1 cellular context compared by ENCODE assay signal in the genomic region with DNA sequence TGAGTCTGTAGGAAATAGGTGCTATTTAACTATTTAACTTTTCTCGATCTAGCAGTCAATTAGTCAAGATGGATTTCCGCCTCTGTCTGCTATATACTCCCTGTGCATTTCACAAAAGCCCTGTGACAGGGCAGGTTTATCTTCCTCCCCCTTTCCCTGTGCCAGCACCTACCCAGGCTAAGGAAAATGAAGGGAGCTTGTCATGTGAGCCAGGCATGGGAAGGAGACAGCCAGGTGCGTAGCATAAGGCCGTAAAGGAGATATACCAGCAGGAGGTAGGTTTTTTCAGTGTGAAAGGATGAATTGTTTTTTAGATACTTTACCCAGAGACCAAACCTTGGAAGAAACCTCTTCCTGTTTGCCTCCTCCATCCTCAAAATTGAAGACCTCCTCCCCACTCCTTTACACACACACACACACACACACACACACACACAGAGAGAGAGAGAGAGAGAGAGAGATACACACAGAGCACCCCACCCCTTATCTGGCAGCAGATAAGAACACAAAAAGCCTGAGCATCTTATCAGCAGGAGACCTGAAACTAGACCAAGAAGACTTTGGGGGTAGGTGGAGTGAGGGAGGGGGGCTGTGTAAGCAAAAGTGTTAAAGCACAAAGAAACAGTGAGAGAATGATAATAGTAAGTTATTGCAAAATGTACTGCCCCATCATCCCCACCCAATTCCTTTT.
TF ChIP-seq lines count a peak whose summit lies in the region.

No MANE protein-coding gene starts in this region.

TF ChIP-seq in HEK293, 187 proteins besides CTCF, POLR2A, EP300 and RAD21 (continued from another document):
- peak; percentile 82 for TF ChIP-seq PRDM10 (tag by site-specific recombination; IDR thresholded peaks at IDR 0.05)
- peak; percentile 60 for TF ChIP-seq ZBTB48 (tag by site-specific recombination; IDR thresholded peaks at IDR 0.05)
- peak; percentile 96 for TF ChIP-seq ZNF398 (tag by site-specific recombination; IDR thresholded peaks at IDR 0.05)
- TF ChIP-seq KLF1 (tag by site-specific recombination; IDR thresholded peaks at IDR 0.05) = peak; percentile 72
- TF ChIP-seq, protein P1, sequence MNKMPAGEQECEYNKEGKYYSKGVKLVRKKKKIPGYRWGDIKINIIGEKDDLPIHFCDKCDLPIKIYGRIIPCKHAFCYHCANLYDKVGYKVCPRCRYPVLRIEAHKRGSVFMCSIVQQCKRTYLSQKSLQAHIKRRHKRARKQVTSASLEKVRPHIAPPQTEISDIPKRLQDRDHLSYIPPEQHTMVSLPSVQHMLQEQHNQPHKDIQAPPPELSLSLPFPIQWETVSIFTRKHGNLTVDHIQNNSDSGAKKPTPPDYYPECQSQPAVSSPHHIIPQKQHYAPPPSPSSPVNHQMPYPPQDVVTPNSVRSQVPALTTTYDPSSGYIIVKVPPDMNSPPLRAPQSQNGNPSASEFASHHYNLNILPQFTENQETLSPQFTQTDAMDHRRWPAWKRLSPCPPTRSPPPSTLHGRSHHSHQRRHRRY (tag by site-specific recombination; IDR thresholded peaks at IDR 0.05) = peak; percentile 33; the same call in 1 of the 2 replicates
- peak; percentile 37; the same call in 1 of the 2 replicates for TF ChIP-seq GLI4 (tag by site-specific recombination; IDR thresholded peaks at IDR 0.05)
- TF ChIP-seq, protein P2, sequence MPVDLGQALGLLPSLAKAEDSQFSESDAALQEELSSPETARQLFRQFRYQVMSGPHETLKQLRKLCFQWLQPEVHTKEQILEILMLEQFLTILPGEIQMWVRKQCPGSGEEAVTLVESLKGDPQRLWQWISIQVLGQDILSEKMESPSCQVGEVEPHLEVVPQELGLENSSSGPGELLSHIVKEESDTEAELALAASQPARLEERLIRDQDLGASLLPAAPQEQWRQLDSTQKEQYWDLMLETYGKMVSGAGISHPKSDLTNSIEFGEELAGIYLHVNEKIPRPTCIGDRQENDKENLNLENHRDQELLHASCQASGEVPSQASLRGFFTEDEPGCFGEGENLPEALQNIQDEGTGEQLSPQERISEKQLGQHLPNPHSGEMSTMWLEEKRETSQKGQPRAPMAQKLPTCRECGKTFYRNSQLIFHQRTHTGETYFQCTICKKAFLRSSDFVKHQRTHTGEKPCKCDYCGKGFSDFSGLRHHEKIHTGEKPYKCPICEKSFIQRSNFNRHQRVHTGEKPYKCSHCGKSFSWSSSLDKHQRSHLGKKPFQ (tag by site-specific recombination; IDR thresholded peaks at IDR 0.05) = peak; percentile 59; the same call in 1 of the 2 replicates
- TF ChIP-seq ZSCAN18 (tag by site-specific recombination; IDR thresholded peaks at IDR 0.05) = 0 out of 2 replicates have a peak, but pooled peaks have one; percentile 63
- TF ChIP-seq ELK4 (IDR thresholded peaks at IDR 0.05; ENCODE audit: borderline replicate concordance, low read depth, low read length) = no peak
- peak; percentile 26; the same call in 1 of the 2 replicates for TF ChIP-seq PRDM1 (tag by site-specific recombination; IDR thresholded peaks at IDR 0.05)
- peak; percentile 93 for TF ChIP-seq ZIC2 (tag by site-specific recombination; IDR thresholded peaks at IDR 0.05)
- TF ChIP-seq, protein P3, sequence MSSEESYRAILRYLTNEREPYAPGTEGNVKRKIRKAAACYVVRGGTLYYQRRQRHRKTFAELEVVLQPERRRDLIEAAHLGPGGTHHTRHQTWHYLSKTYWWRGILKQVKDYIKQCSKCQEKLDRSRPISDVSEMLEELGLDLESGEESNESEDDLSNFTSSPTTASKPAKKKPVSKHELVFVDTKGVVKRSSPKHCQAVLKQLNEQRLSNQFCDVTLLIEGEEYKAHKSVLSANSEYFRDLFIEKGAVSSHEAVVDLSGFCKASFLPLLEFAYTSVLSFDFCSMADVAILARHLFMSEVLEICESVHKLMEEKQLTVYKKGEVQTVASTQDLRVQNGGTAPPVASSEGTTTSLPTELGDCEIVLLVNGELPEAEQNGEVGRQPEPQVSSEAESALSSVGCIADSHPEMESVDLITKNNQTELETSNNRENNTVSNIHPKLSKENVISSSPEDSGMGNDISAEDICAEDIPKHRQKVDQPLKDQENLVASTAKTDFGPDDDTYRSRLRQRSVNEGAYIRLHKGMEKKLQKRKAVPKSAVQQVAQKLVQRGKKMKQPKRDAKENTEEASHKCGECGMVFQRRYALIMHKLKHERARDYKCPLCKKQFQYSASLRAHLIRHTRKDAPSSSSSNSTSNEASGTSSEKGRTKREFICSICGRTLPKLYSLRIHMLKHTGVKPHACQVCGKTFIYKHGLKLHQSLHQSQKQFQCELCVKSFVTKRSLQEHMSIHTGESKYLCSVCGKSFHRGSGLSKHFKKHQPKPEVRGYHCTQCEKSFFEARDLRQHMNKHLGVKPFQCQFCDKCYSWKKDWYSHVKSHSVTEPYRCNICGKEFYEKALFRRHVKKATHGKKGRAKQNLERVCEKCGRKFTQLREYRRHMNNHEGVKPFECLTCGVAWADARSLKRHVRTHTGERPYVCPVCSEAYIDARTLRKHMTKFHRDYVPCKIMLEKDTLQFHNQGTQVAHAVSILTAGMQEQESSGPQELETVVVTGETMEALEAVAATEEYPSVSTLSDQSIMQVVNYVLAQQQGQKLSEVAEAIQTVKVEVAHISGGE (tag by site-specific recombination; conservative IDR thresholded peaks at IDR 0.05; ENCODE audit: low read depth) = 0 out of 2 replicates have a peak, but pooled peaks have one; percentile 13
- peak; percentile 72; the same call in 1 of the 2 replicates for TF ChIP-seq ZNF501 (tag by site-specific recombination; IDR thresholded peaks at IDR 0.05)
- TF ChIP-seq ZNF335 (tag by site-specific recombination; conservative IDR thresholded peaks at IDR 0.05) = peak; percentile 52
- TF ChIP-seq ZNF155 (tag by site-specific recombination; IDR thresholded peaks at IDR 0.05) = 0 out of 2 replicates have a peak, but pooled peaks have one; percentile 78
- no peak for TF ChIP-seq ZNF280D (tag by site-specific recombination; IDR thresholded peaks at IDR 0.05)
- TF ChIP-seq EGR2 (tag by site-specific recombination; IDR thresholded peaks at IDR 0.05; ENCODE audit: low read depth) = peak; percentile 79; the same call in 1 of the 2 replicates
- TF ChIP-seq ZNF580 (tag by site-specific recombination; IDR thresholded peaks at IDR 0.05) = peak; percentile 57; the same call in 1 of the 2 replicates
- TF ChIP-seq ZNF544 (tag by site-specific recombination; IDR thresholded peaks at IDR 0.05) = 0 out of 2 replicates have a peak, but pooled peaks have one; percentile 49
- TF ChIP-seq IKZF3 (tag by site-specific recombination; IDR thresholded peaks at IDR 0.05) = peak; percentile 23; the same call in 1 of the 2 replicates
- TF ChIP-seq REPIN1 (tag by site-specific recombination; IDR thresholded peaks at IDR 0.05; ENCODE audit: low read depth) = peak; percentile 30; the same call in 1 of the 2 replicates
- TF ChIP-seq YY2 (tag by site-specific recombination; IDR thresholded peaks at IDR 0.05) = 0 out of 2 replicates have a peak, but pooled peaks have one; percentile 37
- peak; percentile 52 for TF ChIP-seq ZBTB20 (tag by site-specific recombination; IDR thresholded peaks at IDR 0.05)
- TF ChIP-seq ZNF776 (tag by site-specific recombination; IDR thresholded peaks at IDR 0.05; ENCODE audit: borderline replicate concordance) = peak; percentile 64; the same call in 1 of the 2 replicates
- TF ChIP-seq WT1 (tag by site-specific recombination; IDR thresholded peaks at IDR 0.05) = 0 out of 2 replicates have a peak, but pooled peaks have one; percentile 24
